ENCODE assay signal across 12 cellular contexts in genomic region chr18:26556573-26556972, GRCh38. TPM values are rescaled to one million over a fixed set of nuclear protein-coding genes. Genes with fewer than 3 reads are reported as not detected.
A peak's percentile ranks its signal among the peaks of the same experiment; 100 is the strongest.
DNase-seq lines count a peak whose midpoint lies in the region; ATAC-seq and TF ChIP-seq lines count a peak whose summit lies in the region.
"Had no signal": no experiment of that assay in that cellular context is flagged by ENCODE, and none has a peak within 500 bp of the region (broad histone marks: within the 10 kb centered on the region; RNA-seq: fewer than 3 reads in every experiment).

No MANE protein-coding gene starts in this region.

- peaks cover 36% of the 10 kb centered on the region for H3K27me3 Mint-ChIP-seq in activated CD8-positive, alpha-beta T cell treated with anti-CD3 and anti-CD28 coated beads for 36 hours

- H3K27ac Mint-ChIP-seq in activated CD8-positive, alpha-beta T cell treated with anti-CD3 and anti-CD28 coated beads for 36 hours: no peak overlapping the region
- H3K27ac Mint-ChIP-seq: activated B cell treated with CpG ODN at 0.5 μM for 24 hours had no signal

- CTCF ChIA-PET in activated CD8-positive, alpha-beta T cell treated with anti-CD3 and anti-CD28 coated beads for 36 hours (lab: Charles Lee): no interaction called here

- H3K4me3 Mint-ChIP-seq in activated CD8-positive, alpha-beta T cell treated with anti-CD3 and anti-CD28 coated beads for 36 hours: no peak overlapping the region
- H3K4me3 Mint-ChIP-seq: activated B cell treated with CpG ODN at 0.5 μM for 24 hours had no signal

- intact Hi-C loops in activated CD8-positive, alpha-beta T cell treated with anti-CD3 and anti-CD28 coated beads for 36 hours (cut with micrococcal nuclease): no loop called here

- no peak for TF ChIP-seq CTCF in RWPE2 (IDR thresholded peaks at IDR 0.05; ENCODE audit: poor library complexity, severe bottlenecking)
- no peak for TF ChIP-seq CTCF in activated CD8-positive, alpha-beta T cell treated with anti-CD3 and anti-CD28 coated beads for 36 hours (IDR thresholded peaks at IDR 0.05)

- POLR2A ChIA-PET in activated CD8-positive, alpha-beta T cell treated with anti-CD3 and anti-CD28 coated beads for 36 hours (lab: Charles Lee): no interaction called here

- ATAC-seq in GM19324 (IDR thresholded peaks at IDR 0.05; ENCODE audit: low FRiP score, unreplicated experiment) (peak; percentile 64), HG02870 (IDR thresholded peaks at IDR 0.05; ENCODE audit: unreplicated experiment) (peak; percentile 94), RWPE2 (ENCODE audit: low read depth) (peak; percentile 69; the same call in 2 of the 3 replicates)
- ATAC-seq in activated CD8-positive, alpha-beta T cell treated with anti-CD3 and anti-CD28 coated beads for 36 hours: no peak

- H3K9me3 ChIP-seq in RWPE2 (ENCODE audit: severe bottlenecking): no peaks in the 10 kb centered on the region
- H3K9me3 ChIP-seq: adrenal gland had no signal

- H3K36me3 Mint-ChIP-seq in activated CD8-positive, alpha-beta T cell treated with anti-CD3 and anti-CD28 coated beads for 36 hours (ENCODE audit: low read depth): no peaks in the 10 kb centered on the region

- no peaks in the 10 kb centered on the region for H3K9me3 Mint-ChIP-seq in activated CD8-positive, alpha-beta T cell treated with anti-CD3 and anti-CD28 coated beads for 36 hours
- H3K9me3 Mint-ChIP-seq: activated B cell treated with CpG ODN at 0.5 μM for 24 hours had no signal

- H3K79me2 ChIP-seq in ACC112 (ENCODE audit: control insufficient read depth, insufficient read depth, low read length, unreplicated experiment): no peaks in the 10 kb centered on the region

- H3K27me3 ChIP-seq in ACC112 (ENCODE audit: insufficient read depth, low read length) (peaks cover 16% of the 10 kb centered on the region), RWPE2 (ENCODE audit: insufficient read depth, poor library complexity, severe bottlenecking) (no peaks in the 10 kb centered on the region)
- H3K27me3 ChIP-seq: adrenal gland had no signal

- no peaks in the 10 kb centered on the region for H3K36me3 ChIP-seq in ACC112 (ENCODE audit: insufficient read depth, low read length)
- H3K36me3 ChIP-seq in RWPE2 (ENCODE audit: low read depth): no peaks in the 10 kb centered on the region
- H3K36me3 ChIP-seq: adrenal gland had no signal

- DNase-seq in RWPE2 (ENCODE audit: low spot score) (no peak), NK-92 (lab: John Stamatoyannopoulos, UW; ENCODE audit: unreplicated experiment) (no peak)
- DNase-seq in activated CD4-positive, CD25-positive, alpha-beta regulatory T cell (lab: John Stamatoyannopoulos, UW): no peak
- no peak for DNase-seq in activated CD8-positive, alpha-beta T cell treated with anti-CD3 and anti-CD28 coated beads for 36 hours
- DNase-seq in activated CD4-positive, alpha-beta T cell treated with anti-CD3 and anti-CD28 coated beads for 4 hours: no peak
- DNase-seq: ACHN; activated B cell treated with CpG ODN at 0.5 μM for 24 hours; adrenal gland; stimulated activated CD4-positive, alpha-beta T cell treated with anti-CD3 and anti-CD28 coated beads, Interleukin-15, amount 100 ng/mL, for 24 hours had no signal

- no peak overlapping the region; the same call in 1 of the 2 replicates for H3K4me3 ChIP-seq in ACC112 (ENCODE audit: low read depth, low read length)
- no peak overlapping the region for H3K4me3 ChIP-seq in RWPE2 (ENCODE audit: severe bottlenecking)
- H3K4me3 ChIP-seq: adrenal gland had no signal

- no peak overlapping the region for H2AFZ ChIP-seq in ACC112 (ENCODE audit: low read length, unreplicated experiment)

- H3K27ac ChIP-seq in ACC112 (ENCODE audit: low read depth, low read length) (peak overlapping the region; percentile 46), RWPE2 (ENCODE audit: poor library complexity, severe bottlenecking) (no peak overlapping the region)

- H3K4me1 ChIP-seq in ACC112 (ENCODE audit: control insufficient read depth, insufficient read depth, low read length, unreplicated experiment): peaks cover 20% of the 10 kb centered on the region
- H3K4me1 ChIP-seq in RWPE2 (ENCODE audit: insufficient read depth, poor library complexity, severe bottlenecking): peaks cover 3% of the 10 kb centered on the region
- H3K4me1 ChIP-seq: adrenal gland had no signal

- H3K4me1 Mint-ChIP-seq in activated CD8-positive, alpha-beta T cell treated with anti-CD3 and anti-CD28 coated beads for 36 hours (ENCODE audit: low read depth): no peaks in the 10 kb centered on the region

RNA-seq across cellular contexts. Expression of gene KCTD1, which starts 8.2 kb away (rescaled TPM):
- 1 to 10 TPM; 3.4 TPM for total RNA-seq in activated CD8-positive, alpha-beta T cell treated with anti-CD3 and anti-CD28 coated beads for 36 hours
